ENCODE assay signal across 26 cellular contexts in the genomic region with DNA sequence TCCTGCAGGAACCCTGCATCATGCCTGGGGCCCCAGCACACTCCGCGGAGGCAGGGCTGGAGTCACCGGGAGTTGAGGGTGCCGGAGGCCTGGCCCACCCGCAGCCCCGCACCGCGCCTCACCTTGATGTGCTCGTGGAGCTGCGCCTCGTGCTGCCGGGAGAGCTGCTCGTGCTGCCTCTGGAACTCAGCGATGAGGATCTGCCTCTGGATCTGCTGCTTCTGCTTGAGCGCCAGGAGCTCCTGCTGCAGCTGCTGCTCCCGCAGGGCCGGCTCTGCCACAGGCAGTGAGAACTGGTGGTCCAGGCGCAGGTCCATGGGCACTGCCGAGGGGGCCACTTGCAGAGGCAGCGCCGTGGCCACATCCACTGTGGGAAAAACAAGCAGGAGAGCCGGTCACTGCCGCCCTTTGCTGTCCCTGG.
DNase-seq lines count a peak whose midpoint lies in the region; ATAC-seq, FAIRE-seq and TF ChIP-seq lines count a peak whose summit lies in the region.
"Had no signal": no experiment of that assay in that cellular context is flagged by ENCODE, and none has a peak within 500 bp of the region (broad histone marks: within the 10 kb centered on the region; RNA-seq: fewer than 3 reads in every experiment).

No MANE protein-coding gene starts in this region.

- no peaks in the 10 kb centered on the region for H3K9me3 ChIP-seq in H9 (ENCODE audit: control insufficient read depth, low read depth, low read length)
- no peaks in the 10 kb centered on the region for H3K9me3 ChIP-seq in right lobe of liver
- H3K9me3 ChIP-seq in gastrocnemius medialis: no peaks in the 10 kb centered on the region
- no peaks in the 10 kb centered on the region for H3K9me3 ChIP-seq in small intestine (ENCODE audit: control insufficient read depth, low read depth)
- H3K9me3 ChIP-seq: vagina had no signal

- no peak overlapping the region for H2AFZ ChIP-seq in H9 (ENCODE audit: low read length)

- H3K9ac ChIP-seq in H9 (ENCODE audit: extremely low read depth, insufficient read length, low read length): no peak overlapping the region

- no peak for TF ChIP-seq CTCF in H9 (conservative IDR thresholded peaks at IDR 0.05)
- no peak for TF ChIP-seq CTCF in right lobe of liver (IDR thresholded peaks at IDR 0.05)
- TF ChIP-seq CTCF in gastrocnemius medialis (IDR thresholded peaks at IDR 0.05 in 4 of 5, conservative IDR thresholded peaks at IDR 0.05 in 1 of 5): no peak

- no peak overlapping the region for H3K27ac Mint-ChIP-seq in activated CD4-positive, alpha-beta T cell treated with anti-CD3 and anti-CD28 coated beads for 36 hours
- H3K27ac Mint-ChIP-seq in H9: no peak overlapping the region
- H3K27ac Mint-ChIP-seq in activated T-helper 17 cell treated with anti-CD3 and anti-CD28 coated beads, Interleukin-2, amount 50 U/mL, for 72 hours: no peak overlapping the region
- no peak overlapping the region for H3K27ac Mint-ChIP-seq in effector memory CD8-positive, alpha-beta T cell
- H3K27ac Mint-ChIP-seq: CD4-positive, CD25-positive, alpha-beta regulatory T cell; memory B cell had no signal

- H3K79me1 ChIP-seq in H9 (ENCODE audit: insufficient read depth, low read depth, low read length, poor library complexity, severe bottlenecking): no peaks in the 10 kb centered on the region

- no peaks in the 10 kb centered on the region; the same call in 1 of the 2 replicates for H3K79me2 ChIP-seq in H9 (ENCODE audit: insufficient read depth, low read length)

- H3K4me1 ChIP-seq in H9 (ENCODE audit: insufficient read depth, low read length): no peaks in the 10 kb centered on the region
- no peaks in the 10 kb centered on the region for H3K4me1 ChIP-seq in right lobe of liver
- H3K4me1 ChIP-seq in gastrocnemius medialis: peaks cover 30% of the 10 kb centered on the region in 2 donors
- H3K4me1 ChIP-seq in small intestine (ENCODE audit: control insufficient read depth in 2 of 2, insufficient read depth in 1 of 2, low read depth in 1 of 2, low read length in 1 of 2): no peaks in the 10 kb centered on the region
- H3K4me1 ChIP-seq: vagina had no signal

- H3K56ac ChIP-seq in H9 (ENCODE audit: insufficient read length, low read depth, low read length): no peak overlapping the region

- H3K4me3 ChIP-seq in right lobe of liver (no peak overlapping the region), gastrocnemius medialis (no peak overlapping the region), small intestine (ENCODE audit: low read depth in 1 of 2, low read length in 2 of 2) (no peak overlapping the region)
- H3K4me3 ChIP-seq: GM12878, heart left ventricle, vagina had no signal

- no peak overlapping the region for H3T11ph ChIP-seq in H9 (ENCODE audit: low read length)

- no peaks in the 10 kb centered on the region for H3K27me3 Mint-ChIP-seq in activated CD4-positive, alpha-beta T cell treated with anti-CD3 and anti-CD28 coated beads for 36 hours
- H3K27me3 Mint-ChIP-seq in H9 (ENCODE audit: low read depth): no peaks in the 10 kb centered on the region; the same call in 1 of the 2 replicates
- H3K27me3 Mint-ChIP-seq in activated T-helper 17 cell treated with anti-CD3 and anti-CD28 coated beads, Interleukin-2, amount 50 U/mL, for 72 hours: no peaks in the 10 kb centered on the region
- H3K27me3 Mint-ChIP-seq in effector memory CD8-positive, alpha-beta T cell: no peaks in the 10 kb centered on the region
- H3K27me3 Mint-ChIP-seq: CD4-positive, CD25-positive, alpha-beta regulatory T cell; memory B cell had no signal

- H3K27me3 ChIP-seq in H9 (ENCODE audit: insufficient read depth, low read length): no peaks in the 10 kb centered on the region
- no peaks in the 10 kb centered on the region for H3K27me3 ChIP-seq in right lobe of liver
- H3K27me3 ChIP-seq in gastrocnemius medialis: no peaks in the 10 kb centered on the region
- no peaks in the 10 kb centered on the region for H3K27me3 ChIP-seq in small intestine (ENCODE audit: control insufficient read depth in 2 of 2, insufficient read depth in 2 of 2, low read length in 2 of 2)
- H3K27me3 ChIP-seq: heart left ventricle, vagina had no signal

- no peak for FAIRE-seq in small intestine (lab: Jason Lieb, UNC)
- FAIRE-seq: D721Med, GM12878 had no signal

- H2BK120ac ChIP-seq in H9 (ENCODE audit: low read depth, low read length, poor library complexity, severe bottlenecking): no peak overlapping the region

- POLR2A ChIA-PET in activated CD4-positive, alpha-beta T cell treated with anti-CD3 and anti-CD28 coated beads for 36 hours (lab: Charles Lee): no interaction called here

- no peaks in the 10 kb centered on the region for H3K9me3 Mint-ChIP-seq in activated CD4-positive, alpha-beta T cell treated with anti-CD3 and anti-CD28 coated beads for 36 hours (ENCODE audit: low read depth)
- H3K9me3 Mint-ChIP-seq in H9: peaks cover 0 to 4% of the 10 kb centered on the region in 2 experiments; a peak in 2 of 5 replicates
- no peaks in the 10 kb centered on the region for H3K9me3 Mint-ChIP-seq in activated T-helper 17 cell treated with anti-CD3 and anti-CD28 coated beads, Interleukin-2, amount 50 U/mL, for 72 hours
- no peaks in the 10 kb centered on the region for H3K9me3 Mint-ChIP-seq in effector memory CD8-positive, alpha-beta T cell
- H3K9me3 Mint-ChIP-seq: CD4-positive, CD25-positive, alpha-beta regulatory T cell; memory B cell had no signal

- TF ChIP-seq POLR2A in right lobe of liver (IDR thresholded peaks at IDR 0.05): no peak
- TF ChIP-seq POLR2A in gastrocnemius medialis (IDR thresholded peaks at IDR 0.05): no peak

- H3K27ac ChIP-seq in H9 (ENCODE audit: insufficient read length, low read depth, low read length) (no peak overlapping the region), right lobe of liver (no peak overlapping the region), gastrocnemius medialis (peak overlapping the region in 3 of 4 donors; percentile 6 to 88 (median 67)), small intestine (ENCODE audit: low read depth in 1 of 2, low read length in 1 of 2) (no peak overlapping the region)
- H3K27ac ChIP-seq: 22Rv1, heart left ventricle, vagina had no signal

- H4K5ac ChIP-seq in H9 (ENCODE audit: insufficient read length, low read depth, low read length): no peak overlapping the region

- H3K23me2 ChIP-seq in H9 (ENCODE audit: insufficient read length, low read depth, low read length, poor library complexity, severe bottlenecking): no peaks in the 10 kb centered on the region

- H3K36me3 Mint-ChIP-seq in activated CD4-positive, alpha-beta T cell treated with anti-CD3 and anti-CD28 coated beads for 36 hours (ENCODE audit: low read depth): peaks cover 30% of the 10 kb centered on the region
- peaks cover 25 to 33% (median 33%) of the 10 kb centered on the region in 3 experiments for H3K36me3 Mint-ChIP-seq in H9 (ENCODE audit: insufficient read depth in 1 of 3, low read depth in 3 of 3)
- peaks cover 42% of the 10 kb centered on the region for H3K36me3 Mint-ChIP-seq in activated T-helper 17 cell treated with anti-CD3 and anti-CD28 coated beads, Interleukin-2, amount 50 U/mL, for 72 hours (ENCODE audit: low read depth)
- peaks cover 8% of the 10 kb centered on the region for H3K36me3 Mint-ChIP-seq in effector memory CD8-positive, alpha-beta T cell (ENCODE audit: insufficient read depth)

- no peak overlapping the region for H4K91ac ChIP-seq in H9 (ENCODE audit: insufficient read length, low read depth, low read length)

- no peak overlapping the region for H3K4ac ChIP-seq in H9 (ENCODE audit: low read depth, low read length)

- H3K4me3 Mint-ChIP-seq in activated CD4-positive, alpha-beta T cell treated with anti-CD3 and anti-CD28 coated beads for 36 hours: no peak overlapping the region
- no peak overlapping the region for H3K4me3 Mint-ChIP-seq in H9
- no peak overlapping the region for H3K4me3 Mint-ChIP-seq in activated T-helper 17 cell treated with anti-CD3 and anti-CD28 coated beads, Interleukin-2, amount 50 U/mL, for 72 hours
- no peak overlapping the region for H3K4me3 Mint-ChIP-seq in effector memory CD8-positive, alpha-beta T cell
- H3K4me3 Mint-ChIP-seq: CD4-positive, CD25-positive, alpha-beta regulatory T cell; memory B cell had no signal

- H2BK15ac ChIP-seq in H9 (ENCODE audit: low read depth, low read length): no peak overlapping the region

- no peak overlapping the region for H2AK5ac ChIP-seq in H9 (ENCODE audit: insufficient read length, low read length)

- no peak overlapping the region for H2BK20ac ChIP-seq in H9 (ENCODE audit: low read depth, low read length, poor library complexity, severe bottlenecking)

- no peaks in the 10 kb centered on the region for H4K20me1 ChIP-seq in H9 (ENCODE audit: control insufficient read depth, insufficient read depth, insufficient read length)

- H4K8ac ChIP-seq in H9 (replicated peaks; ENCODE audit: insufficient read length, low read depth, low read length): no peak overlapping the region

- no peak for ATAC-seq in activated CD4-positive, alpha-beta T cell treated with anti-CD3 and anti-CD28 coated beads for 36 hours
- no peak for ATAC-seq in right lobe of liver
- no peak for ATAC-seq in gastrocnemius medialis
- ATAC-seq in activated T-helper 17 cell treated with anti-CD3 and anti-CD28 coated beads, Interleukin-2, amount 50 U/mL, for 72 hours (replicated peaks): no peak
- ATAC-seq in effector memory CD8-positive, alpha-beta T cell (replicated peaks): no peak
- ATAC-seq: GM12878, HCT116, heart left ventricle had no signal

- no peak overlapping the region; the same call in 1 of the 2 replicates for H3K14ac ChIP-seq in H9 (ENCODE audit: insufficient read depth, low read length)

- H3K4me1 Mint-ChIP-seq in activated CD4-positive, alpha-beta T cell treated with anti-CD3 and anti-CD28 coated beads for 36 hours: peaks cover 6% of the 10 kb centered on the region
- peaks cover 3 to 7% of the 10 kb centered on the region in 2 experiments; a peak in 2 of 4 replicates for H3K4me1 Mint-ChIP-seq in H9
- H3K4me1 Mint-ChIP-seq in activated T-helper 17 cell treated with anti-CD3 and anti-CD28 coated beads, Interleukin-2, amount 50 U/mL, for 72 hours: no peaks in the 10 kb centered on the region
- peaks cover 2 to 3% of the 10 kb centered on the region in 2 donors for H3K4me1 Mint-ChIP-seq in effector memory CD8-positive, alpha-beta T cell (ENCODE audit: low read depth in 2 of 2)
- H3K4me1 Mint-ChIP-seq: memory B cell had no signal

- intact Hi-C loops in activated CD4-positive, alpha-beta T cell treated with anti-CD3 and anti-CD28 coated beads for 36 hours (cut with DNase I, micrococcal nuclease): no loop called here
- intact Hi-C loops in right lobe of liver (cut with DNase I) (no loop called here), gastrocnemius medialis (cut with DNase I; ENCODE audit: low total_unique reads) (no loop called here)

- H3K36me3 ChIP-seq in right lobe of liver: peaks cover 0 to 7% (median 5%) of the 10 kb centered on the region in 4 donors
- peaks cover 0 to 43% of the 10 kb centered on the region in 2 donors for H3K36me3 ChIP-seq in gastrocnemius medialis
- peaks cover 0 to 4% of the 10 kb centered on the region in 2 donors for H3K36me3 ChIP-seq in small intestine (ENCODE audit: control insufficient read depth in 2 of 2, insufficient read depth in 2 of 2, low read length in 2 of 2)

- peak; percentile 2 for DNase-seq in activated CD4-positive, alpha-beta T cell treated with anti-CD3 and anti-CD28 coated beads for 36 hours
- no peak for DNase-seq in activated CD4-positive, alpha-beta T cell treated with anti-CD3 and anti-CD28 coated beads, Interleukin-2, amount 50 U/mL, for 4 hours
- DNase-seq in H9 (peak; percentile 20), right lobe of liver (peak in 2 of 3 donors; percentile 42 to 45), gastrocnemius medialis (peak in 1 of 2 donors; percentile 1), small intestine (no peak)
- no peak for DNase-seq in effector memory CD8-positive, alpha-beta T cell
- DNase-seq: activated gamma-delta T cell treated with Interleukin-2 at 50 U/mL for 16 hours; CD4-positive, CD25-positive, alpha-beta regulatory T cell; effector CD4-positive, alpha-beta T cell; erythroblast; NCI-H1092 treated with DMSO at 0.1 percent for 48 hours; NCI-H187 treated with DMSO at 0.1 percent for 48 hours; NCI-H69; SIG-M5; stimulated activated CD4-positive, alpha-beta T cell treated with anti-CD3 and anti-CD28 coated beads, Interleukin-2, amount 100 ng/mL, for 48 hours; substantia nigra; T1000 had no signal

- WGBS in H9 (ENCODE audit: extremely low coverage, insufficient read length, low lambda C conversion rate): no CpG with 5 or more reads among the region's 23 CpGs
- no CpG with 5 or more reads among the region's 23 CpGs for WGBS in right lobe of liver (ENCODE audit: insufficient coverage, low coverage, low lambda C conversion rate, missing lambda C conversion rate)
- WGBS in small intestine, 3 donors: 98 to 100% (median 98%) methylated on average over 23 of the region's 23 CpGs

- H2BK5ac ChIP-seq in H9 (ENCODE audit: insufficient read length, low read length): no peak overlapping the region

- no peak overlapping the region for H2BK12ac ChIP-seq in H9 (ENCODE audit: insufficient read length, low read depth, low read length)

- H3K18ac ChIP-seq in H9 (ENCODE audit: insufficient read length, low read depth, low read length): no peak overlapping the region

- no peak overlapping the region for H3K23ac ChIP-seq in H9 (ENCODE audit: insufficient read length, low read depth, low read length)

- H3K4me2 ChIP-seq in H9 (ENCODE audit: insufficient read depth, insufficient read length, low read length): no peak overlapping the region

- in situ Hi-C loops in gastrocnemius medialis (cut with MboI; ENCODE audit: low sequenced_read_pairs in 4 of 4): no loop called here

- CTCF ChIA-PET in activated CD4-positive, alpha-beta T cell treated with anti-CD3 and anti-CD28 coated beads for 36 hours (lab: Charles Lee): no interaction called here

Comparison
In these comparisons a context has a peak if more than half of its experiments do, and no peak if none do; other contexts are left out.
1. DNase-seq: peak in activated CD4-positive, alpha-beta T cell treated with anti-CD3 and anti-CD28 coated beads for 36 hours (single experiment), H9 (single experiment) and right lobe of liver (2 of 3); none in activated CD4-positive, alpha-beta T cell treated with anti-CD3 and anti-CD28 coated beads, Interleukin-2, amount 50 U/mL, for 4 hours (0 of 2), effector memory CD8-positive, alpha-beta T cell (0 of 3) and small intestine (single experiment).
2. H3K27ac ChIP-seq: peak in gastrocnemius medialis (3 of 4); none in H9 (single experiment), right lobe of liver (0 of 3) and small intestine (0 of 2).